ENCODE assay signal across 8 cellular contexts in genomic region chr14:58244556-58245387, GRCh38. TPM values are rescaled to one million over a fixed set of nuclear protein-coding genes. Genes with fewer than 3 reads are reported as not detected.
A peak's percentile ranks its signal among the peaks of the same experiment; 100 is the strongest.
DNase-seq lines count a peak whose midpoint lies in the region; ATAC-seq, FAIRE-seq and TF ChIP-seq lines count a peak whose summit lies in the region.

Gene PSMA3, plus strand, starts transcription at chr14:58244843. Its CDS starts 78 bp downstream, at chr14:58244921.

- H3K4me3 ChIP-seq in AG10803 (ENCODE audit: low read length) = peak within 1 kb of the TSS; percentile 98

- peak; percentile 76 for FAIRE-seq in islet of Langerhans (lab: Jason Lieb, UNC)

- ATAC-seq in GM19043 (IDR thresholded peaks at IDR 0.05; ENCODE audit: low read depth, unreplicated experiment) (peak; percentile 89), HG03378 (IDR thresholded peaks at IDR 0.05; ENCODE audit: unreplicated experiment) (peak; percentile 89)

- TF ChIP-seq CTCF in AG10803 (conservative IDR thresholded peaks at IDR 0.05; ENCODE audit: low read length) = peak; percentile 29

- DNase-seq in AG10803 (ENCODE audit: low read depth) = peak; percentile 96
- peak; percentile 98 for DNase-seq in NCI-H460 (ENCODE audit: extremely low read depth, low read depth)
- peak; percentile 97 for DNase-seq in activated CD4-positive, CD25-positive, alpha-beta regulatory T cell treated with anti-CD3 and anti-CD28 coated beads, Interleukin-2, amount 50 U/mL, for 72 hours
- DNase-seq in cerebellar nuclear complex (lab: John Stamatoyannopoulos, UW) = peak; percentile 80 to 86
- peak; percentile 96 for DNase-seq in stimulated activated CD4-positive, alpha-beta T cell treated with anti-CD3 and anti-CD28 coated beads, Interleukin-12 subunit alpha, Interleukin-12 subunit beta, amount 100 ng/mL, for 4 hours

RNA-seq across cellular contexts. Expression of gene PSMA3, which starts in this region (rescaled TPM):
- 202 and 260 TPM in 2 replicates for total RNA-seq in NCI-H460 (2014; rRNA removed; shearing (Covaris generic))
- polyA plus RNA-seq in NCI-H460 (2014; cell fraction: nucleus; rRNA removed) = 256 and 358 TPM in 2 replicates

Comparison
In these comparisons a context has a peak if more than half of its experiments do, and no peak if none do; other contexts are left out.
1. Peak in every context shown above with its lines: DNase-seq, ATAC-seq and H3K4me3 ChIP-seq.